In the genomic region with DNA sequence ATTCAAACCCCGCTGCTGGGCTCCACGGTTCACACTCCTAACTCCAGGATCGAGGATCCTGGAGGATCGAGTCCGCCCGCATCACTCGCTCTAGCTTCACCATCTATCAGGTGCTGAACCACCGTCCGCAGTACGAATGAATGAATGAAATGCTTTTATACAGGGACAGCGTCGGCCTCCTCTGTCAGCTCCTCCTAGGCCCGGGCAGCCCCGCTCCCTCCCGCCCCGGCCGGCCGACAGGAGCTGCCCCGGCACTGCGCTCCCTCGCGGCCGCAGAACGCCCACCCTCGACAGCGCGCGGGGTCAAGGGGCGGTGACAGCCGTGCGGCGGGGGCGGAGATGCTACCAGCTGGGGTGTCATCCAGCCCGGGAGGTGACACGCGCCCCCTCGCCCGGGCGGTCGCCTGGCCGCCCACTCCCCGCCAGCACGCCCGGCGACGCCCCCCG, we compare ENCODE assay signal across 8 cellular contexts. TPM values are rescaled to one million over a fixed set of nuclear protein-coding genes. Genes with fewer than 3 reads are reported as not detected.
DNase-seq lines count a peak whose midpoint lies in the region; ATAC-seq, FAIRE-seq and TF ChIP-seq lines count a peak whose summit lies in the region.

No MANE protein-coding gene starts in this region.

- H3K27me3 ChIP-seq in skeletal muscle satellite cell (ENCODE audit: control insufficient read depth, insufficient read depth, low read length), result no peaks in the 10 kb centered on the region

- peak overlapping the region; percentile 98 for H3K4me2 ChIP-seq in skeletal muscle satellite cell (ENCODE audit: low read length)

- no peak for DNase-seq in D721Med (ENCODE audit: insufficient read length, low spot score)
- peak; percentile 56 for DNase-seq in HT1080 (ENCODE audit: low read depth)
- DNase-seq in SW480 (ENCODE audit: low spot score), result peak; percentile 36
- peak in 51 of 58 donors; percentile 23 to 87 (median 70) for DNase-seq in anterior cingulate cortex (lab: John Stamatoyannopoulos, UW)
- no peak for DNase-seq in amniotic stem cell (lab: John Stamatoyannopoulos, UW)

- ATAC-seq in GM21360 (IDR thresholded peaks at IDR 0.05; ENCODE audit: unreplicated experiment), result peak; percentile 54

- peaks cover 19% of the 10 kb centered on the region for H3K36me3 ChIP-seq in skeletal muscle satellite cell (ENCODE audit: insufficient read depth, low read length)

- H3K4me1 ChIP-seq in skeletal muscle satellite cell (ENCODE audit: control insufficient read depth, insufficient read depth, low read length), result peaks cover 13% of the 10 kb centered on the region

- peak overlapping the region; percentile 49 for H3K4me3 ChIP-seq in iPS-11a (ENCODE audit: low read depth, low read length)
- H3K4me3 ChIP-seq in skeletal muscle satellite cell (ENCODE audit: low read length), result peak overlapping the region; percentile 84

- FAIRE-seq in D721Med (lab: Jason Lieb, UNC), result no peak

- peak; percentile 9 for TF ChIP-seq CTCF in D721Med (IDR thresholded peaks at IDR 0.05; ENCODE audit: insufficient read depth, missing control alignments)

- H3K9me3 ChIP-seq in skeletal muscle satellite cell (replicated peaks; ENCODE audit: low read length), result no peaks in the 10 kb centered on the region

- peak overlapping the region; percentile 84 for H3K9ac ChIP-seq in skeletal muscle satellite cell (ENCODE audit: low read depth, low read length)

RNA-seq across cellular contexts. Expression of gene ZBTB17, which starts 0.5 kb away (rescaled TPM):
- 40.0 and 52.2 TPM in 2 replicates for total RNA-seq in HT1080 (2014; rRNA removed; shearing (Covaris generic))
- polyA plus RNA-seq in HT1080 (2015; cell fraction: cytosol; rRNA removed), result 19.8 and 21.0 TPM in 2 replicates
- polyA plus RNA-seq in HT1080 (2015; cell fraction: nucleus; rRNA removed), result 71.9 and 78.5 TPM in 2 replicates
- total RNA-seq in skeletal muscle satellite cell (2012; rRNA removed), result 23.8 and 26.0 TPM in 2 replicates

RNA-seq across cellular contexts. Expression of gene SRARP, which starts 28.7 kb away (rescaled TPM):
- not detected in 2 replicates for total RNA-seq in HT1080 (2014; rRNA removed; shearing (Covaris generic))
- not detected in 2 replicates for polyA plus RNA-seq in HT1080 (2015; cell fraction: cytosol; rRNA removed)
- polyA plus RNA-seq in HT1080 (2015; cell fraction: nucleus; rRNA removed), result not detected in 2 replicates
- total RNA-seq in skeletal muscle satellite cell (2012; rRNA removed), result not detected in 2 replicates

RNA-seq across cellular contexts. Expression of gene HSPB7, which starts 42.5 kb away (rescaled TPM):
- not detected in 2 replicates for total RNA-seq in HT1080 (2014; rRNA removed; shearing (Covaris generic))
- polyA plus RNA-seq in HT1080 (2015; cell fraction: cytosol; rRNA removed), result not detected in 2 replicates
- polyA plus RNA-seq in HT1080 (2015; cell fraction: nucleus; rRNA removed), result not detected in 2 replicates
- 0.51 and 5.9 TPM in 2 replicates for total RNA-seq in skeletal muscle satellite cell (2012; rRNA removed)

RNA-seq across cellular contexts. Expression of gene CLCNKA, which starts 46.5 kb away (rescaled TPM):
- not detected in 2 replicates for total RNA-seq in HT1080 (2014; rRNA removed; shearing (Covaris generic))
- polyA plus RNA-seq in HT1080 (2015; cell fraction: cytosol; rRNA removed), result not detected in 2 replicates
- polyA plus RNA-seq in HT1080 (2015; cell fraction: nucleus; rRNA removed), result not detected in 2 replicates
- total RNA-seq in skeletal muscle satellite cell (2012; rRNA removed), result not detected in 2 replicates

Comparison
In these comparisons a context has a peak if more than half of its experiments do, and no peak if none do; other contexts are left out.
1. DNase-seq: peak in HT1080 (single experiment), SW480 (single experiment) and anterior cingulate cortex (51 of 58); none in D721Med (single experiment) and amniotic stem cell (single experiment).